15 cellular contexts compared by ENCODE assay signal in genomic region chr11:62266558-62266957, GRCh38. TPM values are rescaled to one million over a fixed set of nuclear protein-coding genes. Genes with fewer than 3 reads are reported as not detected.
DNase-seq lines count a peak whose midpoint lies in the region; ATAC-seq, FAIRE-seq and TF ChIP-seq lines count a peak whose summit lies in the region.
"Had no signal": no experiment of that assay in that cellular context is flagged by ENCODE, and none has a peak within 500 bp of the region (broad histone marks: within the 10 kb centered on the region; RNA-seq: fewer than 3 reads in every experiment).

No MANE protein-coding gene starts in this region.

- no peaks in the 10 kb centered on the region for H3K9me3 Mint-ChIP-seq in activated CD8-positive, alpha-beta memory T cell treated with anti-CD3 and anti-CD28 coated beads, Interleukin-2, amount 10 ng/mL, durations not matched to agents 7 days and 5 days (ENCODE audit: low read depth)
- peaks cover 0 to 2% of the 10 kb centered on the region in 2 donors for H3K9me3 Mint-ChIP-seq in stimulated activated naive B cell treated with anti-CD40 and anti-IgM and Interleukin-4, amounts not matched to agents 10 μg/mL and 1 μg/mL and 100 μg/mL, for 72 hours
- no peaks in the 10 kb centered on the region for H3K9me3 Mint-ChIP-seq in mesothelial cell of epicardium
- H3K9me3 Mint-ChIP-seq: immature natural killer cell had no signal

- H3K4me1 Mint-ChIP-seq in activated CD8-positive, alpha-beta memory T cell treated with anti-CD3 and anti-CD28 coated beads, Interleukin-2, amount 10 ng/mL, durations not matched to agents 7 days and 5 days: peaks cover 3% of the 10 kb centered on the region
- H3K4me1 Mint-ChIP-seq in stimulated activated naive B cell treated with anti-CD40 and anti-IgM and Interleukin-4, amounts not matched to agents 10 μg/mL and 1 μg/mL and 100 μg/mL, for 72 hours: no peaks in the 10 kb centered on the region
- no peaks in the 10 kb centered on the region for H3K4me1 Mint-ChIP-seq in mesothelial cell of epicardium
- H3K4me1 Mint-ChIP-seq: immature natural killer cell had no signal

- CTCF ChIA-PET in activated CD8-positive, alpha-beta memory T cell treated with anti-CD3 and anti-CD28 coated beads, Interleukin-2, amount 10 ng/mL, durations not matched to agents 7 days and 5 days (lab: Charles Lee): interaction anchor here (2.5 kb wide), 1 partner anchor 45 kb away, joined by 10 read pairs; no protein-coding TSS in a partner anchor
- CTCF ChIA-PET in endothelial cell of umbilical vein (lab: Charles Lee): interaction anchor here (0.7 to 1.6 kb wide), 5 partner anchors 10 to 50 kb away, joined by 3 to 5 read pairs (median 3); no protein-coding TSS in a partner anchor

- H3K4me3 ChIP-seq in endothelial cell of umbilical vein (replicated peaks in 1 of 3; ENCODE audit: insufficient read depth in 1 of 3, low read depth in 1 of 3, low read length in 3 of 3) (no peak overlapping the region), Peyer's patch (no peak overlapping the region)
- H3K4me3 ChIP-seq: body of pancreas, testis had no signal

- peak; percentile 39 for ATAC-seq in activated CD8-positive, alpha-beta memory T cell treated with anti-CD3 and anti-CD28 coated beads, Interleukin-2, amount 10 ng/mL, durations not matched to agents 7 days and 5 days
- ATAC-seq in stimulated activated naive B cell treated with anti-CD40 and anti-IgM and Interleukin-4, amounts not matched to agents 10 μg/mL and 1 μg/mL and 100 μg/mL, for 72 hours (replicated peaks): peak; percentile 45 to 52
- ATAC-seq: body of pancreas, SK-N-SH treated with all-trans-retinoic acid at 6 μM for 48 hours had no signal

- no peaks in the 10 kb centered on the region for H3K79me2 ChIP-seq in endothelial cell of umbilical vein (ENCODE audit: control insufficient read depth, insufficient read depth, low read length)

- H3K27ac Mint-ChIP-seq in activated CD8-positive, alpha-beta memory T cell treated with anti-CD3 and anti-CD28 coated beads, Interleukin-2, amount 10 ng/mL, durations not matched to agents 7 days and 5 days: no peak overlapping the region
- no peak overlapping the region for H3K27ac Mint-ChIP-seq in stimulated activated naive B cell treated with anti-CD40 and anti-IgM and Interleukin-4, amounts not matched to agents 10 μg/mL and 1 μg/mL and 100 μg/mL, for 72 hours
- no peak overlapping the region for H3K27ac Mint-ChIP-seq in mesothelial cell of epicardium
- H3K27ac Mint-ChIP-seq: immature natural killer cell had no signal

- no peaks in the 10 kb centered on the region for H3K36me3 Mint-ChIP-seq in activated CD8-positive, alpha-beta memory T cell treated with anti-CD3 and anti-CD28 coated beads, Interleukin-2, amount 10 ng/mL, durations not matched to agents 7 days and 5 days
- H3K36me3 Mint-ChIP-seq in stimulated activated naive B cell treated with anti-CD40 and anti-IgM and Interleukin-4, amounts not matched to agents 10 μg/mL and 1 μg/mL and 100 μg/mL, for 72 hours: no peaks in the 10 kb centered on the region
- H3K36me3 Mint-ChIP-seq in mesothelial cell of epicardium: no peaks in the 10 kb centered on the region
- H3K36me3 Mint-ChIP-seq: immature natural killer cell had no signal

- H3K9ac ChIP-seq in endothelial cell of umbilical vein (replicated peaks; ENCODE audit: extremely low read depth, insufficient read depth, low read length): no peak overlapping the region

- DNase-seq in activated CD8-positive, alpha-beta memory T cell treated with anti-CD3 and anti-CD28 coated beads, Interleukin-2, amount 10 ng/mL, durations not matched to agents 7 days and 5 days: no peak
- no peak for DNase-seq in activated CD8-positive, alpha-beta memory T cell treated with anti-CD3 and anti-CD28 coated beads, Interleukin-2, amount 50 U/mL, for 4 hours
- DNase-seq in NCI-H460 (ENCODE audit: extremely low read depth, low read depth): peak; percentile 7
- peak; percentile 67 for DNase-seq in endothelial cell of umbilical vein (ENCODE audit: low read depth, low spot score)
- no peak for DNase-seq in stimulated activated naive B cell treated with anti-CD40 and anti-IgM and Interleukin-4, amounts not matched to agents 10 μg/mL and 1 μg/mL and 100 μg/mL, for 72 hours
- DNase-seq in Peyer's patch: no peak
- DNase-seq in mesothelial cell of epicardium (ENCODE audit: low spot score in 2 of 2, unreplicated experiment in 2 of 2): no peak
- DNase-seq in H54 (ENCODE audit: insufficient read length, low spot score): no peak
- DNase-seq: AML-193; body of pancreas; effector CD4-positive, alpha-beta T cell; immature natural killer cell; testis had no signal

- H3K27ac ChIP-seq in endothelial cell of umbilical vein (ENCODE audit: insufficient read depth, low read depth, low read length) (no peak overlapping the region), Peyer's patch (no peak overlapping the region)
- H3K27ac ChIP-seq: body of pancreas, testis had no signal

- H3K9me1 ChIP-seq in endothelial cell of umbilical vein (replicated peaks; ENCODE audit: control insufficient read depth, extremely low read depth, insufficient read depth, low read length): no peaks in the 10 kb centered on the region

- POLR2A ChIA-PET in endothelial cell of umbilical vein (lab: Charles Lee): interaction anchor here (0.6 kb wide), 1 partner anchor 32 kb away, joined by 6 read pairs; no protein-coding TSS in a partner anchor

- H3K27me3 ChIP-seq in endothelial cell of umbilical vein (ENCODE audit: control insufficient read depth in 2 of 2, insufficient read depth in 2 of 2, low read length in 2 of 2) (peaks cover 4 to 7% of the 10 kb centered on the region in 2 experiments), Peyer's patch (no peaks in the 10 kb centered on the region)
- H3K27me3 ChIP-seq: body of pancreas, testis had no signal

- TF ChIP-seq POLR2A in endothelial cell of umbilical vein (IDR thresholded peaks at IDR 0.05; ENCODE audit: low read depth, low read length): no peak
- TF ChIP-seq POLR2A in Peyer's patch (IDR thresholded peaks at IDR 0.05): no peak
- TF ChIP-seq POLR2A in H54 (IDR thresholded peaks at IDR 0.05; ENCODE audit: low read depth, low read length): no peak

- H3K36me3 ChIP-seq in endothelial cell of umbilical vein (ENCODE audit: control insufficient read depth in 2 of 2, extremely low read depth in 1 of 2, insufficient read depth in 2 of 2, low read length in 2 of 2) (no peaks in the 10 kb centered on the region), Peyer's patch (no peaks in the 10 kb centered on the region)

- TF ChIP-seq CTCF in endothelial cell of umbilical vein (IDR thresholded peaks at IDR 0.05; ENCODE audit: extremely low read depth in 1 of 2, insufficient read depth in 1 of 2, low read depth in 1 of 2, low read length in 2 of 2) (no peak), Peyer's patch (IDR thresholded peaks at IDR 0.05) (no peak), mesothelial cell of epicardium (IDR thresholded peaks at IDR 0.05; ENCODE audit: unreplicated experiment) (no peak)

- H3K4me2 ChIP-seq in endothelial cell of umbilical vein (ENCODE audit: insufficient read depth, low read length): peak overlapping the region; percentile 23

- peak overlapping the region; percentile 70 for H2AFZ ChIP-seq in endothelial cell of umbilical vein (ENCODE audit: low read depth, low read length)

- dilution Hi-C loops in endothelial cell of umbilical vein (cut with MboI; ENCODE audit: extremely low pct_ligation_motif_present, low sequenced_read_pairs): no loop called here

- H3K4me1 ChIP-seq in endothelial cell of umbilical vein (ENCODE audit: control insufficient read depth, extremely low read depth, insufficient read depth, low read length) (peaks cover 28% of the 10 kb centered on the region), Peyer's patch (no peaks in the 10 kb centered on the region)
- H3K4me1 ChIP-seq: body of pancreas, testis had no signal

- peak; percentile 75 for FAIRE-seq in endothelial cell of umbilical vein (lab: Jason Lieb, UNC)
- no peak for FAIRE-seq in H54 (lab: Jason Lieb, UNC)

- no TSS peak for BruUV-seq in endothelial cell of umbilical vein (replicated peaks; lab: Mats Ljungman, UMichigan)

- H4K20me1 ChIP-seq in endothelial cell of umbilical vein (replicated peaks; ENCODE audit: control insufficient read depth, extremely low read depth, insufficient read depth, low read length): no peaks in the 10 kb centered on the region

- H3K4me3 Mint-ChIP-seq in activated CD8-positive, alpha-beta memory T cell treated with anti-CD3 and anti-CD28 coated beads, Interleukin-2, amount 10 ng/mL, durations not matched to agents 7 days and 5 days: no peak overlapping the region
- no peak overlapping the region for H3K4me3 Mint-ChIP-seq in stimulated activated naive B cell treated with anti-CD40 and anti-IgM and Interleukin-4, amounts not matched to agents 10 μg/mL and 1 μg/mL and 100 μg/mL, for 72 hours
- no peak overlapping the region for H3K4me3 Mint-ChIP-seq in mesothelial cell of epicardium
- H3K4me3 Mint-ChIP-seq: immature natural killer cell had no signal

- H3K9me3 ChIP-seq in endothelial cell of umbilical vein (replicated peaks; ENCODE audit: control insufficient read depth, insufficient read depth, low read length) (no peaks in the 10 kb centered on the region), Peyer's patch (no peaks in the 10 kb centered on the region)
- H3K9me3 ChIP-seq: body of pancreas, testis had no signal

- intact Hi-C loops in endothelial cell of umbilical vein (cut with micrococcal nuclease): no loop called here

- peaks cover 14% of the 10 kb centered on the region for H3K27me3 Mint-ChIP-seq in activated CD8-positive, alpha-beta memory T cell treated with anti-CD3 and anti-CD28 coated beads, Interleukin-2, amount 10 ng/mL, durations not matched to agents 7 days and 5 days
- H3K27me3 Mint-ChIP-seq in stimulated activated naive B cell treated with anti-CD40 and anti-IgM and Interleukin-4, amounts not matched to agents 10 μg/mL and 1 μg/mL and 100 μg/mL, for 72 hours: peaks cover 28 to 35% of the 10 kb centered on the region in 2 donors
- H3K27me3 Mint-ChIP-seq in mesothelial cell of epicardium (ENCODE audit: low read depth): peaks cover 57% of the 10 kb centered on the region

RNA-seq across cellular contexts. Expression of gene SCGB2A2, which starts 3.4 kb away (rescaled TPM):
- total RNA-seq in activated CD8-positive, alpha-beta memory T cell treated with anti-CD3 and anti-CD28 coated beads, Interleukin-2, amount 10 ng/mL, durations not matched to agents 7 days and 5 days: not detected
- not detected in 2 replicates for total RNA-seq in NCI-H460 (2014; rRNA removed; shearing (Covaris generic))
- polyA plus RNA-seq in NCI-H460 (2014; cell fraction: nucleus; rRNA removed): not detected in 2 replicates
- total RNA-seq in endothelial cell of umbilical vein: not detected in 2 replicates
- not detected in 2 replicates for polyA plus RNA-seq in endothelial cell of umbilical vein
- polyA plus RNA-seq in endothelial cell of umbilical vein (2011; cell fraction: cytosol; rRNA removed): not detected in 2 replicates
- not detected in 2 replicates for polyA plus RNA-seq in endothelial cell of umbilical vein (2011; cell fraction: nucleus; rRNA removed)
- not detected in 2 replicates for polyA plus RNA-seq in endothelial cell of umbilical vein (2012)
- polyA minus RNA-seq in endothelial cell of umbilical vein: not detected in 2 replicates
- polyA minus RNA-seq in endothelial cell of umbilical vein (2011; cell fraction: cytosol; rRNA and poly(A)+ RNA removed): not detected
- not detected in 2 replicates for polyA minus RNA-seq in endothelial cell of umbilical vein (2011; cell fraction: nucleus; rRNA and poly(A)+ RNA removed)
- not detected for total RNA-seq in Peyer's patch
- total RNA-seq in mesothelial cell of epicardium: not detected in 3 replicates
- total RNA-seq: body of pancreas, mononuclear cell, testis had no signal
- polyA plus RNA-seq: immature natural killer cell had no signal

RNA-seq across cellular contexts. Expression of gene SCGB1D2, which starts 24.5 kb away (rescaled TPM):
- total RNA-seq in activated CD8-positive, alpha-beta memory T cell treated with anti-CD3 and anti-CD28 coated beads, Interleukin-2, amount 10 ng/mL, durations not matched to agents 7 days and 5 days: not detected
- not detected in 2 replicates for total RNA-seq in NCI-H460 (2014; rRNA removed; shearing (Covaris generic))
- polyA plus RNA-seq in NCI-H460 (2014; cell fraction: nucleus; rRNA removed): not detected in 2 replicates
- total RNA-seq in endothelial cell of umbilical vein: not detected in 2 replicates
- polyA plus RNA-seq in endothelial cell of umbilical vein: not detected in 2 replicates
- not detected in 2 replicates for polyA plus RNA-seq in endothelial cell of umbilical vein (2011; cell fraction: cytosol; rRNA removed)
- polyA plus RNA-seq in endothelial cell of umbilical vein (2011; cell fraction: nucleus; rRNA removed): not detected in 2 replicates
- not detected in 2 replicates for polyA plus RNA-seq in endothelial cell of umbilical vein (2012)
- polyA minus RNA-seq in endothelial cell of umbilical vein: not detected in 2 replicates
- not detected for polyA minus RNA-seq in endothelial cell of umbilical vein (2011; cell fraction: cytosol; rRNA and poly(A)+ RNA removed)
- polyA minus RNA-seq in endothelial cell of umbilical vein (2011; cell fraction: nucleus; rRNA and poly(A)+ RNA removed): not detected in 2 replicates
- total RNA-seq in Peyer's patch: not detected
- total RNA-seq in mesothelial cell of epicardium: not detected in 3 replicates
- total RNA-seq: body of pancreas, mononuclear cell, testis had no signal
- polyA plus RNA-seq: immature natural killer cell had no signal

RNA-seq across cellular contexts. Expression of gene SCGB1D4, which starts 32.3 kb away (rescaled TPM):
- total RNA-seq in activated CD8-positive, alpha-beta memory T cell treated with anti-CD3 and anti-CD28 coated beads, Interleukin-2, amount 10 ng/mL, durations not matched to agents 7 days and 5 days: not detected
- total RNA-seq in NCI-H460 (2014; rRNA removed; shearing (Covaris generic)): not detected in 2 replicates
- not detected in 2 replicates for polyA plus RNA-seq in NCI-H460 (2014; cell fraction: nucleus; rRNA removed)
- total RNA-seq in endothelial cell of umbilical vein (not detected in 2 replicates), Peyer's patch (not detected), mesothelial cell of epicardium (not detected in 3 replicates)
- polyA plus RNA-seq in endothelial cell of umbilical vein: not detected in 2 replicates
- polyA plus RNA-seq in endothelial cell of umbilical vein (2011; cell fraction: cytosol; rRNA removed): not detected in 2 replicates
- not detected in 2 replicates for polyA plus RNA-seq in endothelial cell of umbilical vein (2011; cell fraction: nucleus; rRNA removed)
- not detected in 2 replicates for polyA plus RNA-seq in endothelial cell of umbilical vein (2012)
- polyA minus RNA-seq in endothelial cell of umbilical vein: not detected in 2 replicates
- polyA minus RNA-seq in endothelial cell of umbilical vein (2011; cell fraction: cytosol; rRNA and poly(A)+ RNA removed): not detected
- polyA minus RNA-seq in endothelial cell of umbilical vein (2011; cell fraction: nucleus; rRNA and poly(A)+ RNA removed): not detected in 2 replicates
- total RNA-seq: body of pancreas, mononuclear cell had no signal
- polyA plus RNA-seq: immature natural killer cell had no signal

RNA-seq across cellular contexts. Expression of gene SCGB2A1, which starts 58.1 kb away (rescaled TPM):
- not detected for total RNA-seq in activated CD8-positive, alpha-beta memory T cell treated with anti-CD3 and anti-CD28 coated beads, Interleukin-2, amount 10 ng/mL, durations not matched to agents 7 days and 5 days
- not detected in 2 replicates for total RNA-seq in NCI-H460 (2014; rRNA removed; shearing (Covaris generic))
- polyA plus RNA-seq in NCI-H460 (2014; cell fraction: nucleus; rRNA removed): not detected in 2 replicates
- total RNA-seq in endothelial cell of umbilical vein (not detected in 2 replicates), Peyer's patch (1 to 10 TPM in 1 of 4 donors, not detected in 3; 4.4 TPM), mesothelial cell of epicardium (not detected in 3 replicates)
- polyA plus RNA-seq in endothelial cell of umbilical vein: not detected in 2 replicates
- not detected in 2 replicates for polyA plus RNA-seq in endothelial cell of umbilical vein (2011; cell fraction: cytosol; rRNA removed)
- polyA plus RNA-seq in endothelial cell of umbilical vein (2011; cell fraction: nucleus; rRNA removed): not detected in 2 replicates
- not detected in 2 replicates for polyA plus RNA-seq in endothelial cell of umbilical vein (2012)
- polyA minus RNA-seq in endothelial cell of umbilical vein: not detected in 2 replicates
- not detected for polyA minus RNA-seq in endothelial cell of umbilical vein (2011; cell fraction: cytosol; rRNA and poly(A)+ RNA removed)
- polyA minus RNA-seq in endothelial cell of umbilical vein (2011; cell fraction: nucleus; rRNA and poly(A)+ RNA removed): not detected in 2 replicates
- total RNA-seq: mononuclear cell, testis had no signal
- polyA plus RNA-seq: immature natural killer cell had no signal

Comparison
In these comparisons a context has a peak if more than half of its experiments do, and no peak if none do; other contexts are left out.
1. DNase-seq: peak in NCI-H460 (single experiment) and endothelial cell of umbilical vein (single experiment); none in activated CD8-positive, alpha-beta memory T cell treated with anti-CD3 and anti-CD28 coated beads, Interleukin-2, amount 10 ng/mL, durations not matched to agents 7 days and 5 days (single experiment), activated CD8-positive, alpha-beta memory T cell treated with anti-CD3 and anti-CD28 coated beads, Interleukin-2, amount 50 U/mL, for 4 hours (single experiment), stimulated activated naive B cell treated with anti-CD40 and anti-IgM and Interleukin-4, amounts not matched to agents 10 μg/mL and 1 μg/mL and 100 μg/mL, for 72 hours (single experiment), Peyer's patch (0 of 3), mesothelial cell of epicardium (0 of 2) and H54 (single experiment).